In the genomic region with DNA sequence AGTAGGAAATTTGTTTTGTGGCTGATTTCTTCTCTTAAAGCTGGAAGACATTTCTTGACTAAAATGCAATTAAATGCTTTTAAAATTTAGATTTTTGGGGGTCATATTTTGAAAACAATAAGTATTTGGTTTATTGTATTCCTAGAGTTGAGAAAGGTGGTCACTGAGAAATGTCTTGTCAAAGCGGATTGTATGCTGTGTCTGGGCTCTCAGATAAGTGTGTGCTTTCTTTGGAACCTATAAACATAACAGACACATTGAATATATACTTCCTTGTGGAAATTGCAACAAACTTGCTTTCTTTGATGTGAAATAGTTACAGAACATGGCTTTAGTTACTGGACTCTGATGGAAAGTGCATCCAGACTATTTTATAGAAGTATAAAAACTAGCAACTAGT, we compare ENCODE assay signal across 18 cellular contexts.
DNase-seq lines count a peak whose midpoint lies in the region; ATAC-seq and TF ChIP-seq lines count a peak whose summit lies in the region.
"Had no signal": no experiment of that assay in that cellular context is flagged by ENCODE, and none has a peak within 500 bp of the region (broad histone marks: within the 10 kb centered on the region; RNA-seq: fewer than 3 reads in every experiment).

No MANE protein-coding gene starts in this region.

- 100% methylated on average over 1 of the region's 1 CpG; no CpG with 5 or more reads in 1 of the 2 experiments for WGBS in endodermal cell (ENCODE audit: insufficient coverage in 1 of 2, insufficient read length in 1 of 2), 2 experiments
- 88 to 97% (median 94%) methylated on average over 1 of the region's 1 CpG for WGBS in psoas muscle, 3 donors

- H3K9me3 ChIP-seq in BLaER1 (no peaks in the 10 kb centered on the region), endodermal cell (ENCODE audit: control insufficient read depth, low read length) (no peaks in the 10 kb centered on the region), psoas muscle (no peaks in the 10 kb centered on the region)

- H3K36me3 Mint-ChIP-seq in endodermal cell (ENCODE audit: low read depth), result no peaks in the 10 kb centered on the region
- H3K36me3 Mint-ChIP-seq: activated naive CD8-positive, alpha-beta T cell treated with anti-CD3 and anti-CD28 coated beads for 36 hours; memory B cell; stimulated activated memory B cell treated with anti-CD40 and anti-IgM and Interleukin-4, amounts not matched to agents 10 μg/mL and 1 μg/mL and 100 μg/mL, for 72 hours had no signal

- H3K9ac ChIP-seq in BLaER1 (peak overlapping the region; percentile 96; the same call in 1 of the 2 replicates), KMS-11 (no peak overlapping the region), endodermal cell (ENCODE audit: extremely low read depth, low read length, poor library complexity, severe bottlenecking) (no peak overlapping the region)

- H3K27ac Mint-ChIP-seq in endodermal cell, result peak overlapping the region; percentile 81
- H3K27ac Mint-ChIP-seq: activated naive CD8-positive, alpha-beta T cell treated with anti-CD3 and anti-CD28 coated beads for 36 hours; memory B cell; stimulated activated memory B cell treated with anti-CD40 and anti-IgM and Interleukin-4, amounts not matched to agents 10 μg/mL and 1 μg/mL and 100 μg/mL, for 72 hours had no signal

- peak overlapping the region; percentile 24 for H3K27ac ChIP-seq in BLaER1
- no peak overlapping the region for H3K27ac ChIP-seq in KMS-11
- no peak overlapping the region for H3K27ac ChIP-seq in endodermal cell (ENCODE audit: low read depth, low read length)
- H3K27ac ChIP-seq in psoas muscle, result peak overlapping the region; percentile 98
- H3K27ac ChIP-seq: cardiac muscle cell, foreskin keratinocyte had no signal

- DNase-seq in endodermal cell, result no peak
- DNase-seq in psoas muscle, result no peak
- no peak for DNase-seq in NCI-H2171 (lab: John Stamatoyannopoulos, UW)
- DNase-seq in NCI-H2227 (lab: John Stamatoyannopoulos, UW; ENCODE audit: unreplicated experiment), result no peak
- DNase-seq in dedifferentiated amniotic fluid mesenchymal stem cell (ENCODE audit: extremely low spot score), result no peak
- DNase-seq: activated CD8-positive, alpha-beta memory T cell treated with anti-CD3 and anti-CD28 coated beads, Interleukin-2, amount 50 U/mL, for 4 hours; activated naive CD8-positive, alpha-beta T cell treated with anti-CD3 and anti-CD28 coated beads for 36 hours; DMS 273 treated with DMSO at 0.1 percent for 48 hours; effector CD8-positive, alpha-beta T cell; foreskin keratinocyte; NCI-H1092 treated with DMSO at 0.1 percent for 48 hours; NCI-H2227 treated with DMSO at 0.1 percent for 48 hours had no signal

- no peaks in the 10 kb centered on the region for H3K27me3 Mint-ChIP-seq in endodermal cell (ENCODE audit: insufficient read depth)
- H3K27me3 Mint-ChIP-seq: activated naive CD8-positive, alpha-beta T cell treated with anti-CD3 and anti-CD28 coated beads for 36 hours; memory B cell; stimulated activated memory B cell treated with anti-CD40 and anti-IgM and Interleukin-4, amounts not matched to agents 10 μg/mL and 1 μg/mL and 100 μg/mL, for 72 hours had no signal

- peaks cover 83% of the 10 kb centered on the region for H4K20me1 ChIP-seq in BLaER1
- peaks cover 31% of the 10 kb centered on the region for H4K20me1 ChIP-seq in KMS-11 (ENCODE audit: insufficient read depth)

- peaks cover 85% of the 10 kb centered on the region for H3K79me2 ChIP-seq in KMS-11 (ENCODE audit: insufficient read depth, low read depth)

- no peak for TF ChIP-seq CTCF in KMS-11 (conservative IDR thresholded peaks at IDR 0.05; ENCODE audit: low read depth, low read length)
- TF ChIP-seq CTCF in endodermal cell (conservative IDR thresholded peaks at IDR 0.05), result no peak
- no peak for TF ChIP-seq CTCF in psoas muscle (IDR thresholded peaks at IDR 0.05)

- H3K36me3 ChIP-seq in BLaER1 (no peaks in the 10 kb centered on the region), KMS-11 (ENCODE audit: insufficient read depth) (no peaks in the 10 kb centered on the region), endodermal cell (ENCODE audit: control insufficient read depth, insufficient read depth, low read length) (no peaks in the 10 kb centered on the region), psoas muscle (ENCODE audit: insufficient read depth in 1 of 2, low read depth in 1 of 2) (no peaks in the 10 kb centered on the region)
- H3K36me3 ChIP-seq: cardiac muscle cell had no signal

- intact Hi-C loops in psoas muscle (cut with DNase I), result loop anchor here in 1 of 2 donors (5.0 kb wide), 1 partner anchor 37 kb away; no protein-coding TSS in a partner anchor

- H3K27me3 ChIP-seq in BLaER1, result no peaks in the 10 kb centered on the region
- H3K27me3 ChIP-seq in KMS-11 (ENCODE audit: insufficient read depth, low read depth), result no peaks in the 10 kb centered on the region
- H3K27me3 ChIP-seq in endodermal cell (ENCODE audit: control insufficient read depth, insufficient read depth, low read length, poor library complexity, severe bottlenecking), result no peaks in the 10 kb centered on the region
- H3K27me3 ChIP-seq in psoas muscle (ENCODE audit: insufficient read depth in 3 of 3, low read length in 2 of 3), result no peaks in the 10 kb centered on the region
- H3K27me3 ChIP-seq: cardiac muscle cell, foreskin keratinocyte had no signal

- peak overlapping the region; percentile 89 for H3K4me3 Mint-ChIP-seq in endodermal cell

- no peak overlapping the region for H2AFZ ChIP-seq in KMS-11 (ENCODE audit: low read depth)

- H3K4me1 ChIP-seq in BLaER1 (peaks cover 71% of the 10 kb centered on the region), KMS-11 (ENCODE audit: low read depth, poor library complexity, severe bottlenecking) (peaks cover 70% of the 10 kb centered on the region), endodermal cell (ENCODE audit: control insufficient read depth, insufficient read depth, low read length) (peaks cover 23% of the 10 kb centered on the region), psoas muscle (peaks cover 72% of the 10 kb centered on the region)

- ATAC-seq in psoas muscle (no peak), GM19455 (IDR thresholded peaks at IDR 0.05; ENCODE audit: unreplicated experiment) (no peak)
- ATAC-seq: foreskin keratinocyte; stimulated activated memory B cell treated with anti-CD40 and anti-IgM and Interleukin-4, amounts not matched to agents 10 μg/mL and 1 μg/mL and 100 μg/mL, for 72 hours had no signal

- no peaks in the 10 kb centered on the region for H3K9me3 Mint-ChIP-seq in endodermal cell
- H3K9me3 Mint-ChIP-seq: activated naive CD8-positive, alpha-beta T cell treated with anti-CD3 and anti-CD28 coated beads for 36 hours; memory B cell; stimulated activated memory B cell treated with anti-CD40 and anti-IgM and Interleukin-4, amounts not matched to agents 10 μg/mL and 1 μg/mL and 100 μg/mL, for 72 hours had no signal

- H3K4me1 Mint-ChIP-seq in endodermal cell, result peaks cover 73% of the 10 kb centered on the region

- H3K4me2 ChIP-seq in BLaER1, result peak overlapping the region; percentile 93
- peak overlapping the region; percentile 78; the same call in 1 of the 2 replicates for H3K4me2 ChIP-seq in KMS-11

- H3K4me3 ChIP-seq in BLaER1 (peak overlapping the region; percentile 90), KMS-11 (IDR thresholded peaks at IDR 0.05; ENCODE audit: insufficient read depth, low read depth, low read length) (no peak overlapping the region), endodermal cell (ENCODE audit: low read length) (peak overlapping the region; percentile 98), psoas muscle (peak overlapping the region; percentile 87)
- H3K4me3 ChIP-seq: cardiac muscle cell had no signal

Comparison
In these comparisons a context has a peak if more than half of its experiments do, and no peak if none do; other contexts are left out.
1. H3K27ac ChIP-seq: peak in BLaER1 (single experiment) and psoas muscle (single experiment); none in KMS-11 (single experiment) and endodermal cell (single experiment).